In the genomic region with DNA sequence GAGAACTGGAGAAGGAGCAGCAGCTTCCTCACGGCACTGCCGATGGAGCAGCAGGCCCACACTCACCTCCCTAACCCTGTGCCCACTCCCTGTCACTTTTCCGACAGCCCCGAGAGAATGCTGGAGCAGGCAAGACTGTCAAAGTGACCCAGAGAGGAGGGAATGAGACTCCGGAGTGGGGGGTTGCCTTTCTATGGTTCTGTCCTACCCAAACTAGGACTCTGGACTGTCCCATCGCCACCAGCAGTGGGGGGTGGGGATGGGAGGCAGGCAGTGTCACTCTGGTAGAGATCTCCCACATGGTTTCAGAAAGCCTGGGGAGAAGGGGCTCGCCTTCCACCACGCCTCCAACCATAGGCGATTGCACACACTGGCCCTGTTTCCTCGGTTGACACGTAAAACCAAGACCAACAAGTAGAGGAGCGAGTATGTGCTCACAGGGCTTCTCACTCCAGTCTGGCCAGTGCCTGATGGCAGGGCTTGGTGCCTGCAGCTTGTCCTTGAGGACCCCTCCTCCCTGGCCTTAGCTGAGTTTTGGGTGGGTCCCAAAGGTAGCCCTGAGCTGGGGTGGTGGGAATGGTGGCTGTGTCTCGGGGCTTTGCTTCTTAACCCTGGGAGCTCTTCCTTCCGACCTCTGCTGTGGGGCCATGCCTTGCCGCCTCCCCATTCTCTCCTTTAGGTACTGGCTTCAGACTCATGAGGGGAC, we compare ENCODE assay signal across 19 cellular contexts.
A peak's percentile ranks its signal among the peaks of the same experiment; 100 is the strongest.
DNase-seq lines count a peak whose midpoint lies in the region; ATAC-seq, FAIRE-seq and TF ChIP-seq lines count a peak whose summit lies in the region.
"Had no signal": no experiment of that assay in that cellular context is flagged by ENCODE, and none has a peak within 500 bp of the region (broad histone marks: within the 10 kb centered on the region; RNA-seq: fewer than 3 reads in every experiment).

No MANE protein-coding gene starts in this region.

- TF ChIP-seq CTCF in coronary artery (IDR thresholded peaks at IDR 0.05) = no peak
- no peak for TF ChIP-seq CTCF in sigmoid colon (IDR thresholded peaks at IDR 0.05)

- intact Hi-C loops in sigmoid colon (cut with DNase I) = no loop called here

- peak; percentile 17 for FAIRE-seq in urothelium cell line (lab: Jason Lieb, UNC)
- FAIRE-seq: A549, D721Med, G401.6, GM12891, GM19239, H1 had no signal

- no peaks in the 10 kb centered on the region for H3K4me1 ChIP-seq in sigmoid colon
- H3K4me1 ChIP-seq: A549, BE2C, HAP-1 had no signal

- ATAC-seq in GM18867 (IDR thresholded peaks at IDR 0.05; ENCODE audit: unreplicated experiment) = no peak
- ATAC-seq: A549; CD8-positive, alpha-beta T cell had no signal

- peak; percentile 65 for DNase-seq in coronary artery (ENCODE audit: low spot score)
- DNase-seq in islet precursor cell = peak; percentile 49
- peak; percentile 47 for DNase-seq in sigmoid colon
- no peak for DNase-seq in urothelium cell line (ENCODE audit: low spot score)
- no peak for DNase-seq in NCI-H187 treated with DMSO at 0.1 percent for 48 hours (lab: John Stamatoyannopoulos, UW)
- DNase-seq: BE2C; CD8-positive, alpha-beta T cell; COR-L47; DMS153; DMS79 treated with DMSO at 0.1 percent for 48 hours had no signal

- no peak for TF ChIP-seq EP300 in sigmoid colon (IDR thresholded peaks at IDR 0.05)

- TF ChIP-seq POLR2A in sigmoid colon (IDR thresholded peaks at IDR 0.05) = no peak

- H3K36me3 ChIP-seq in sigmoid colon = no peaks in the 10 kb centered on the region
- H3K36me3 ChIP-seq: BE2C, HAP-1 had no signal

- H3K4me3 ChIP-seq in coronary artery = no peak overlapping the region
- H3K4me3 ChIP-seq in sigmoid colon = no peak overlapping the region
- H3K4me3 ChIP-seq: A549, HAP-1 had no signal

- no peaks in the 10 kb centered on the region for H3K9me3 ChIP-seq in sigmoid colon
- H3K9me3 ChIP-seq: A549, BE2C, HAP-1 had no signal

- H3K27me3 ChIP-seq in sigmoid colon = no peaks in the 10 kb centered on the region
- H3K27me3 ChIP-seq: BE2C had no signal

- H3K27ac ChIP-seq in coronary artery = no peak overlapping the region
- no peak overlapping the region for H3K27ac ChIP-seq in sigmoid colon
- H3K27ac ChIP-seq: A549, HL-60 had no signal

- 90 to 94% methylated on average over 15 of the region's 15 CpGs for WGBS in sigmoid colon, 2 donors

Comparison
In these comparisons a context has a peak if more than half of its experiments do, and no peak if none do; other contexts are left out.
1. DNase-seq: peak in coronary artery (single experiment), islet precursor cell (single experiment) and sigmoid colon (single experiment); none in urothelium cell line (single experiment) and NCI-H187 treated with DMSO at 0.1 percent for 48 hours (single experiment).